Comparison of ENCODE assay signal across 8 cellular contexts in the genomic region with DNA sequence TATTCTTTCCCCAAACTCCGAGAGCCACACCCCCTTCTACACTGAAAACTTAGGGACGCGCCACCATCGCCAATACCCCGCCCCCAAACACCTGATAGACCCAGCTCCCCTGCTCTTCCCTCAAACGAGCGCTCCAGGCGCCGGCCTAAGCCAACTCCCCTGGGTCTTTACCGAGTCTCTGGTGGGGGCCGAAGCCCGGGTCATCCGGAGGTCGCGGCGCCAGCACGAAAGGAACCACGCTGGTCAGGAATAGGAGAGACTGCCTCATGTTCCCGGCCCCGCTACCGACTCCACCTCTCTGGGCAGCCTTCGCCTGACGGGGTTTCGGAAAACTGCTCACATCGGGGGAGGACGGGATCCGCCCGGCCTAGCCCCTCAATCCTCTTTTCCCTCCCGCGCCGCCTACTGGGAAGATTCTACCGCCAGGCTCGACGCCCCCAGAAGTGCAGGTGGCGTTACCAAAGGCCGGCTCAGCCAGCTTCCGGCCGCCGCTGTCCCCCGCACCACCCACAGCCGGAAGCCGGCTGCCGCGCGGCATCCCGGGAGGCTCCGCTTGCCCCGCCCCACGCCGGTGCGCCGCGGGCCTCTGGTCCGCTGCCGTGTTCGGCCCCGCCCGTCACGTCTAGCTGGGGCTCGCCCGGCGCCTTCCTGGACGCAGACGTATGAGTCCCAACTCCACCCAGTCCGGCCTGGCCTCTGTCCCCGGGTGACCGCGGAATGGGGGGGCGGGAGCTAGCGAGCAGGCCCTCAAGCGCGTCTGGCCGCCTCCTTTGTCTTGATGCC. TPM values are rescaled to one million over a fixed set of nuclear protein-coding genes. Genes with fewer than 3 reads are reported as not detected.
DNase-seq lines count a peak whose midpoint lies in the region; ATAC-seq and TF ChIP-seq lines count a peak whose summit lies in the region.

Gene ADAM17, minus strand, starts transcription at position 493 of the 783 bp plus-strand sequence. Its CDS starts 225 bp downstream, at position 268.

- peaks cover 60% of the 10 kb centered on the region for H3K4me1 ChIP-seq in GM23248 (ENCODE audit: insufficient read depth)

- H3K27ac ChIP-seq in GM23248, result peak within 1 kb of the TSS; percentile 98

- peaks cover 46% of the 10 kb centered on the region for H3K36me3 Mint-ChIP-seq in activated T-helper 17 cell treated with anti-CD3 and anti-CD28 coated beads, Interleukin-2, amount 50 U/mL, for 72 hours (ENCODE audit: low read depth)
- peaks cover 15% of the 10 kb centered on the region for H3K36me3 Mint-ChIP-seq in natural killer cell treated with Interleukin-12 subunit alpha and Interleukin-12 subunit beta and Interleukin-15 and Interleukin-18, amount 100 ng/mL, for 72 hours

- no peaks in the 10 kb centered on the region for H3K9me3 Mint-ChIP-seq in activated T-helper 17 cell treated with anti-CD3 and anti-CD28 coated beads, Interleukin-2, amount 50 U/mL, for 72 hours
- H3K9me3 Mint-ChIP-seq in natural killer cell treated with Interleukin-12 subunit alpha and Interleukin-12 subunit beta and Interleukin-15 and Interleukin-18, amount 100 ng/mL, for 72 hours, result no peaks in the 10 kb centered on the region

- H3K4me1 Mint-ChIP-seq in activated T-helper 17 cell treated with anti-CD3 and anti-CD28 coated beads, Interleukin-2, amount 50 U/mL, for 72 hours, result peaks cover 32% of the 10 kb centered on the region
- H3K4me1 Mint-ChIP-seq in natural killer cell treated with Interleukin-12 subunit alpha and Interleukin-12 subunit beta and Interleukin-15 and Interleukin-18, amount 100 ng/mL, for 72 hours (ENCODE audit: low read depth in 2 of 2), result peaks cover 47 to 56% of the 10 kb centered on the region in 2 donors

- 1 to 2% methylated on average over 63 to 70 of the region's 73 CpGs for WGBS in GM23248 (ENCODE audit: low coverage in 1 of 2, low lambda C conversion rate in 2 of 2, missing lambda C conversion rate in 2 of 2), 2 experiments

- peak; percentile 98 for DNase-seq in EH (ENCODE audit: low read depth)
- peak; percentile 100 for DNase-seq in GM23248
- DNase-seq in Kasumi-1 (lab: John Stamatoyannopoulos, UW), result peak; percentile 83 to 88
- peak; percentile 97 for DNase-seq in RPMI8226
- DNase-seq in fibroblast of mammary gland (ENCODE audit: low read depth), result peak; percentile 93
- DNase-seq in natural killer cell treated with Interleukin-12 subunit alpha and Interleukin-12 subunit beta and Interleukin-15 and Interleukin-18, amount 100 ng/mL, for 72 hours (ENCODE audit: low spot score), result peak; percentile 99
- DNase-seq in stimulated activated naive CD8-positive, alpha-beta T cell treated with anti-CD3 and anti-CD28 coated beads, Interleukin-15, Interleukin-2, amounts not matched to agents 100 U/mL and 50 U/mL, for 24 hours, result peak; percentile 91

- H3K27me3 Mint-ChIP-seq in activated T-helper 17 cell treated with anti-CD3 and anti-CD28 coated beads, Interleukin-2, amount 50 U/mL, for 72 hours, result no peaks in the 10 kb centered on the region
- no peaks in the 10 kb centered on the region for H3K27me3 Mint-ChIP-seq in natural killer cell treated with Interleukin-12 subunit alpha and Interleukin-12 subunit beta and Interleukin-15 and Interleukin-18, amount 100 ng/mL, for 72 hours

- peaks cover 69% of the 10 kb centered on the region for H3K79me2 ChIP-seq in GM23248 (ENCODE audit: insufficient read depth)

- TF ChIP-seq CTCF in fibroblast of mammary gland (conservative IDR thresholded peaks at IDR 0.05; ENCODE audit: control insufficient read depth, insufficient read depth, low read depth, low read length), result peak; percentile 31

- no peaks in the 10 kb centered on the region for H3K27me3 ChIP-seq in GM23248 (replicated peaks; ENCODE audit: insufficient read depth)

- H3K4me3 Mint-ChIP-seq in activated T-helper 17 cell treated with anti-CD3 and anti-CD28 coated beads, Interleukin-2, amount 50 U/mL, for 72 hours, result peak within 1 kb of the TSS; percentile 89
- peak within 1 kb of the TSS; percentile 95 for H3K4me3 Mint-ChIP-seq in natural killer cell treated with Interleukin-12 subunit alpha and Interleukin-12 subunit beta and Interleukin-15 and Interleukin-18, amount 100 ng/mL, for 72 hours

- H3K4me2 ChIP-seq in GM23248 (ENCODE audit: unreplicated experiment), result peak within 1 kb of the TSS; percentile 95

- H2AFZ ChIP-seq in GM23248, result peak within 1 kb of the TSS; percentile 63

- ATAC-seq in activated T-helper 17 cell treated with anti-CD3 and anti-CD28 coated beads, Interleukin-2, amount 50 U/mL, for 72 hours (replicated peaks), result peak; percentile 88
- ATAC-seq in natural killer cell treated with Interleukin-12 subunit alpha and Interleukin-12 subunit beta and Interleukin-15 and Interleukin-18, amount 100 ng/mL, for 72 hours, result peak; percentile 95
- peak; percentile 94 for ATAC-seq in stimulated activated naive CD8-positive, alpha-beta T cell treated with anti-CD3 and anti-CD28 coated beads, Interleukin-15, Interleukin-2, amounts not matched to agents 100 U/mL and 50 U/mL, for 24 hours

- H3K9me3 ChIP-seq in GM23248 (ENCODE audit: low read depth), result no peaks in the 10 kb centered on the region

- H3K9ac ChIP-seq in GM23248, result peak within 1 kb of the TSS; percentile 98

- H4K20me1 ChIP-seq in GM23248 (ENCODE audit: insufficient read depth), result no peaks in the 10 kb centered on the region

- peaks cover 60% of the 10 kb centered on the region for H3F3A ChIP-seq in GM23248 (ENCODE audit: insufficient read depth)

- H3K9me2 ChIP-seq in GM23248 (ENCODE audit: insufficient read depth), result no peaks in the 10 kb centered on the region

- H3K4me3 ChIP-seq in GM23248 (peak within 1 kb of the TSS; percentile 97), fibroblast of mammary gland (ENCODE audit: control insufficient read depth, low read depth, low read length) (peak within 1 kb of the TSS; percentile 95)

- no peaks in the 10 kb centered on the region for H3K36me3 ChIP-seq in GM23248 (ENCODE audit: low read depth)

- H3K27ac Mint-ChIP-seq in activated T-helper 17 cell treated with anti-CD3 and anti-CD28 coated beads, Interleukin-2, amount 50 U/mL, for 72 hours, result peak within 1 kb of the TSS; percentile 68
- H3K27ac Mint-ChIP-seq in natural killer cell treated with Interleukin-12 subunit alpha and Interleukin-12 subunit beta and Interleukin-15 and Interleukin-18, amount 100 ng/mL, for 72 hours, result peak within 1 kb of the TSS; percentile 94

- in situ Hi-C loops in GM23248 (cut with MboI), result no loop called here

RNA-seq across cellular contexts. Expression of gene ADAM17, which starts in this region (rescaled TPM):
- total RNA-seq in GM23248 (2014; rRNA removed; shearing (Covaris generic)), result 25.4 and 31.8 TPM in 2 replicates
- 19.8 and 20.9 TPM in 2 replicates for polyA plus RNA-seq in GM23248 (2016; fragmentation: Nextera tagmentation; extraction: Ambion mirVana)
- 10 to 100 TPM; 22.7 to 31.2 TPM for total RNA-seq in activated T-helper 17 cell treated with anti-CD3 and anti-CD28 coated beads, Interleukin-2, amount 50 U/mL, for 72 hours
- total RNA-seq in natural killer cell treated with Interleukin-12 subunit alpha and Interleukin-12 subunit beta and Interleukin-15 and Interleukin-18, amount 100 ng/mL, for 72 hours, result 10 to 100 TPM; 62.1 to 85.1 TPM

Comparison
In these comparisons a context has a peak if more than half of its experiments do, and no peak if none do; other contexts are left out.
1. Peak in every context shown above with its lines: DNase-seq, ATAC-seq, H3K4me3 ChIP-seq and H3K27ac ChIP-seq.